Comparison of ENCODE assay signal across 8 cellular contexts in the genomic region with DNA sequence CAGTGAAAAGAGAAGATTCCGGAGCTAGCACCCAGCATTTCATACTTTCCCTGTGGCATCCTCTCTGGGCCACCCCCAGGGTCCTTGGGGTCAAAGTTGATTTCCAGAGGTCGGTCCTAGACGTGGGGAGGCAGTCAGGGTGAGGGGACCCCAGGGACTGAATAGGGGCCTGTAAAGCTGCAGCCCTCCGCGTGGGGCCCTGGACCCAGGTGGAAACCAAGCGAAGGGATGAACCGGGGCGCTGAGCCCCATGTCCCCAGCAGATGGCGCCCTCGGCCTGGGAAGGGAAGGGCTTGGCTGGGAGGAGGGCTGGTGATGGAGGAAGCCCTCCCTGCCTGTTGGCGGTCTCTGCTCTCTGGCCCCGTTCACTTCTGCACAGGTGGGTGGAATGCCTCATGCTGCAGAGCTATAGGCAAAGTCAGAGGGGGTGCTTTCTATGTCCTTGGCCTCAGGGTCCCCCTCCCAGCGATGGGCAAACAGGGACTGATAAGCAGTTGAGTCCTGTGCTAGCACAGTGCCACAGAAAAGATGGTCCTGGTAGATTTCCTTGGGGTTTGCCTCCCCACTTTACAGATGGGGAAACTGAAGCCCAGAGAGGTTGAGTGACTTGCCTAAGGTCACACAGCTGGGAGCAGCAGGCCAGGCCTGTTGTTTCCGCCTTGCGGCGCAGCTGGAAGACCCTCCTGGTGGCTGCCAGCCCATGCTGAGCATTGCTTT.
A peak's percentile ranks its signal among the peaks of the same experiment; 100 is the strongest.
DNase-seq lines count a peak whose midpoint lies in the region; ATAC-seq, FAIRE-seq and TF ChIP-seq lines count a peak whose summit lies in the region.

No MANE protein-coding gene starts in this region.

- no peaks in the 10 kb centered on the region for H3K9me3 Mint-ChIP-seq in activated CD4-positive, alpha-beta memory T cell treated with anti-CD3 and anti-CD28 coated beads, Interleukin-2, amount 10 ng/mL, durations not matched to agents 7 days and 5 days

- CTCF ChIA-PET in AG04450 (lab: Charles Lee): interaction anchor here (0.5 to 2.5 kb wide), 14 partner anchors 9 to 341 kb away, joined by 3 to 25 read pairs (median 6); a partner anchor contains a TSS
- CTCF ChIA-PET in activated CD4-positive, alpha-beta memory T cell treated with anti-CD3 and anti-CD28 coated beads, Interleukin-2, amount 10 ng/mL, durations not matched to agents 7 days and 5 days (lab: Charles Lee): interaction anchor here (1.0 to 1.4 kb wide), 4 partner anchors 17 to 161 kb away, joined by 3 to 4 read pairs (median 4); no protein-coding TSS in a partner anchor

- no peak overlapping the region for H3K27ac ChIP-seq in AG04450 (ENCODE audit: low read depth, low read length)

- no peaks in the 10 kb centered on the region for H3K36me3 Mint-ChIP-seq in activated CD4-positive, alpha-beta memory T cell treated with anti-CD3 and anti-CD28 coated beads, Interleukin-2, amount 10 ng/mL, durations not matched to agents 7 days and 5 days (ENCODE audit: low read depth)

- no peak overlapping the region for H3K4me3 ChIP-seq in AG04450 (ENCODE audit: low read depth, low read length)

- H3K27me3 ChIP-seq in AG04450 (ENCODE audit: control insufficient read depth, insufficient read depth, low read length): no peaks in the 10 kb centered on the region

- no peaks in the 10 kb centered on the region for H3K9me3 ChIP-seq in AG04450 (ENCODE audit: control insufficient read depth, insufficient read depth, low read length)

- no peaks in the 10 kb centered on the region for H3K27me3 Mint-ChIP-seq in activated CD4-positive, alpha-beta memory T cell treated with anti-CD3 and anti-CD28 coated beads, Interleukin-2, amount 10 ng/mL, durations not matched to agents 7 days and 5 days

- FAIRE-seq in GM18507 (lab: Jason Lieb, UNC): peak; percentile 70

- no peak overlapping the region for H3K4me3 Mint-ChIP-seq in activated CD4-positive, alpha-beta memory T cell treated with anti-CD3 and anti-CD28 coated beads, Interleukin-2, amount 10 ng/mL, durations not matched to agents 7 days and 5 days

- no peak for ATAC-seq in GM18870 (IDR thresholded peaks at IDR 0.05; ENCODE audit: unreplicated experiment)

- TF ChIP-seq CTCF in AG04450 (IDR thresholded peaks at IDR 0.05; ENCODE audit: low read depth, low read length): peak; percentile 96

- POLR2A ChIA-PET in AG04450 (lab: Yijun Ruan, JAX): no interaction called here
- POLR2A ChIA-PET in activated CD4-positive, alpha-beta memory T cell treated with anti-CD3 and anti-CD28 coated beads, Interleukin-2, amount 10 ng/mL, durations not matched to agents 7 days and 5 days (lab: Charles Lee): no interaction called here

- H3K4me1 Mint-ChIP-seq in activated CD4-positive, alpha-beta memory T cell treated with anti-CD3 and anti-CD28 coated beads, Interleukin-2, amount 10 ng/mL, durations not matched to agents 7 days and 5 days: no peaks in the 10 kb centered on the region

- no peak overlapping the region for H3K27ac Mint-ChIP-seq in activated CD4-positive, alpha-beta memory T cell treated with anti-CD3 and anti-CD28 coated beads, Interleukin-2, amount 10 ng/mL, durations not matched to agents 7 days and 5 days

- DNase-seq in AG04450 (ENCODE audit: low read depth, low spot score) (no peak), GM18507 (ENCODE audit: extremely low spot score, insufficient read length, low read depth) (peak; percentile 73), NCI-H460 (ENCODE audit: extremely low read depth, low read depth) (peak; percentile 37), ecto neural progenitor cell (ENCODE audit: low spot score) (peak; percentile 87), lung microvascular endothelial cell (ENCODE audit: low read depth in 2 of 2) (peak; percentile 53 to 73)
- DNase-seq in activated CD4-positive, alpha-beta memory T cell treated with anti-CD3 and anti-CD28 coated beads, Interleukin-2, amount 10 ng/mL, durations not matched to agents 7 days and 5 days: peak; percentile 63
- DNase-seq in stimulated activated CD8-positive, alpha-beta memory T cell treated with anti-CD3 and anti-CD28 coated beads, Interleukin-15, amount 100 ng/mL, for 4 hours (ENCODE audit: low read depth in 2 of 2): peak; percentile 19 to 20
